Comparison of ENCODE assay signal across 26 cellular contexts in genomic region chr5:132451387-132451786, GRCh38. TPM values are rescaled to one million over a fixed set of nuclear protein-coding genes. Genes with fewer than 3 reads are reported as not detected.
DNase-seq lines count a peak whose midpoint lies in the region; ATAC-seq and TF ChIP-seq lines count a peak whose summit lies in the region.
"Had no signal": no experiment of that assay in that cellular context is flagged by ENCODE, and none has a peak within 500 bp of the region (broad histone marks: within the 10 kb centered on the region; RNA-seq: fewer than 3 reads in every experiment).

No MANE protein-coding gene starts in this region.

- H3K36me3 ChIP-seq in CD8-positive, alpha-beta memory T cell (ENCODE audit: insufficient read depth, low read length), result peaks cover 9% of the 10 kb centered on the region
- H3K36me3 ChIP-seq in mucosa of descending colon (ENCODE audit: low read depth), result no peaks in the 10 kb centered on the region
- H3K36me3 ChIP-seq: WERI-Rb-1 had no signal

- peak overlapping the region in 7 of 8 donors; percentile 44 to 72 (median 64) for H3K27ac Mint-ChIP-seq in CD8-positive, alpha-beta memory T cell
- H3K27ac Mint-ChIP-seq in HFFc6, result peak overlapping the region; percentile 55
- H3K27ac Mint-ChIP-seq in naive thymus-derived CD8-positive, alpha-beta T cell, result peak overlapping the region in 7 of 10 donors; percentile 9 to 68 (median 58)
- H3K27ac Mint-ChIP-seq: activated CD4-positive, alpha-beta memory T cell treated with anti-CD3 and anti-CD28 coated beads for 36 hours; activated T-cell treated with anti-CD3 and anti-CD28 coated beads, Interleukin-2, amount 50 U/mL, for 72 hours; dendritic cell treated with granulocyte-macrophage colony-stimulating factor and Interleukin-4, amounts not matched to agents 40 ng/mL and 50 ng/mL, for 4 days; nephron; progenitor cell of endocrine pancreas; stimulated activated naive CD8-positive, alpha-beta T cell treated with anti-CD3 and anti-CD28 coated beads, Interleukin-15, amount 100 ng/mL, for 72 hours; T-helper 1 cell treated with Interleukin-12 subunit alpha and Interleukin-12 subunit beta and Interleukin-4 antibody, amounts not matched to agents 30 μg/mL and 1 μg/mL, for 36 hours had no signal

- POLR2A ChIA-PET in CD8-positive, alpha-beta memory T cell (lab: Charles Lee), result interaction anchor here (1.1 kb wide), 2 partner anchors 28 to 31 kb away, joined by 3 to 4 read pairs; no protein-coding TSS in a partner anchor
- POLR2A ChIA-PET in naive thymus-derived CD8-positive, alpha-beta T cell (lab: Charles Lee), result interaction anchor here (0.7 to 1.2 kb wide), 2 partner anchors 15 to 38 kb away, joined by 3 to 6 read pairs; partner anchors contain the start of gene IRF1

- no peaks in the 10 kb centered on the region for H3K27me3 ChIP-seq in CD8-positive, alpha-beta memory T cell (ENCODE audit: insufficient read depth, low read length, poor library complexity, severe bottlenecking)
- H3K27me3 ChIP-seq: upper lobe of right lung had no signal

- H3K27me3 Mint-ChIP-seq in CD8-positive, alpha-beta memory T cell, result peaks cover 0 to 2% of the 10 kb centered on the region in 2 donors
- peaks cover 2% of the 10 kb centered on the region for H3K27me3 Mint-ChIP-seq in HFFc6 (ENCODE audit: insufficient read depth)
- H3K27me3 Mint-ChIP-seq in naive thymus-derived CD8-positive, alpha-beta T cell, result no peaks in the 10 kb centered on the region
- H3K27me3 Mint-ChIP-seq: activated CD4-positive, alpha-beta memory T cell treated with anti-CD3 and anti-CD28 coated beads for 36 hours; dendritic cell treated with granulocyte-macrophage colony-stimulating factor and Interleukin-4, amounts not matched to agents 40 ng/mL and 50 ng/mL, for 4 days; stimulated activated naive CD8-positive, alpha-beta T cell treated with anti-CD3 and anti-CD28 coated beads, Interleukin-15, amount 100 ng/mL, for 72 hours had no signal

- peaks cover 64% of the 10 kb centered on the region for H3K4me1 ChIP-seq in CD8-positive, alpha-beta memory T cell (ENCODE audit: insufficient read depth, low read length)
- H3K4me1 ChIP-seq in mucosa of descending colon (ENCODE audit: low read depth), result no peaks in the 10 kb centered on the region

- peaks cover 83 to 94% (median 92%) of the 10 kb centered on the region in 3 donors for H3K4me1 Mint-ChIP-seq in CD8-positive, alpha-beta memory T cell
- H3K4me1 Mint-ChIP-seq in HFFc6 (ENCODE audit: low read depth), result peaks cover 43% of the 10 kb centered on the region
- peaks cover 46 to 90% (median 80%) of the 10 kb centered on the region in 4 donors for H3K4me1 Mint-ChIP-seq in naive thymus-derived CD8-positive, alpha-beta T cell

- no peak for ATAC-seq in naive thymus-derived CD8-positive, alpha-beta T cell
- ATAC-seq in mucosa of descending colon, result no peak
- no peak for ATAC-seq in HG02970 (IDR thresholded peaks at IDR 0.05; ENCODE audit: low FRiP score, unreplicated experiment)
- ATAC-seq: activated T-cell treated with anti-CD3 and anti-CD28 coated beads, Interleukin-2, amount 50 U/mL, for 72 hours; stimulated activated naive CD8-positive, alpha-beta T cell treated with anti-CD3 and anti-CD28 coated beads, Interleukin-15, amount 100 ng/mL, for 72 hours; upper lobe of right lung had no signal

- no peak overlapping the region for H3K4me3 Mint-ChIP-seq in CD8-positive, alpha-beta memory T cell
- no peak overlapping the region for H3K4me3 Mint-ChIP-seq in HFFc6
- no peak overlapping the region for H3K4me3 Mint-ChIP-seq in naive thymus-derived CD8-positive, alpha-beta T cell
- H3K4me3 Mint-ChIP-seq: activated CD4-positive, alpha-beta memory T cell treated with anti-CD3 and anti-CD28 coated beads for 36 hours; activated T-cell treated with anti-CD3 and anti-CD28 coated beads, Interleukin-2, amount 50 U/mL, for 72 hours; dendritic cell treated with granulocyte-macrophage colony-stimulating factor and Interleukin-4, amounts not matched to agents 40 ng/mL and 50 ng/mL, for 4 days; nephron; stimulated activated naive CD8-positive, alpha-beta T cell treated with anti-CD3 and anti-CD28 coated beads, Interleukin-15, amount 100 ng/mL, for 72 hours; T-helper 1 cell treated with Interleukin-12 subunit alpha and Interleukin-12 subunit beta and Interleukin-4 antibody, amounts not matched to agents 30 μg/mL and 1 μg/mL, for 36 hours had no signal

- CTCF ChIA-PET in CD8-positive, alpha-beta memory T cell (lab: Charles Lee), result interaction anchor here (0.8 to 1.6 kb wide), 2 partner anchors 28 to 39 kb away, joined by 3 to 4 read pairs; partner anchors contain the start of gene IRF1

- no peaks in the 10 kb centered on the region for H3K9me3 ChIP-seq in CD8-positive, alpha-beta memory T cell (ENCODE audit: low read length)
- no peaks in the 10 kb centered on the region for H3K9me3 ChIP-seq in mucosa of descending colon
- H3K9me3 ChIP-seq: upper lobe of right lung had no signal

- intact Hi-C loops in mucosa of descending colon (cut with DNase I, micrococcal nuclease), result no loop called here

- in situ Hi-C loops in astrocyte of the spinal cord (cut with HindIII; ENCODE audit: low sequenced_read_pairs), result no loop called here

- H3K4me3 ChIP-seq in CD8-positive, alpha-beta memory T cell (ENCODE audit: low read length), result no peak overlapping the region
- H3K4me3 ChIP-seq in astrocyte of the spinal cord (ENCODE audit: low read depth, low read length), result no peak overlapping the region
- no peak overlapping the region for H3K4me3 ChIP-seq in mucosa of descending colon
- H3K4me3 ChIP-seq: upper lobe of right lung had no signal

- no peak for TF ChIP-seq CTCF in HFFc6 (IDR thresholded peaks at IDR 0.05)
- TF ChIP-seq CTCF in astrocyte of the spinal cord (IDR thresholded peaks at IDR 0.05; ENCODE audit: low read depth, low read length), result no peak
- no peak for TF ChIP-seq CTCF in mucosa of descending colon (IDR thresholded peaks at IDR 0.05)

- no peak overlapping the region for H3K27ac ChIP-seq in CD8-positive, alpha-beta memory T cell (ENCODE audit: low read depth, low read length)
- H3K27ac ChIP-seq: KMS-11, upper lobe of right lung, WERI-Rb-1 had no signal

- DNase-seq in CD8-positive, alpha-beta memory T cell, result no peak
- DNase-seq in HFFc6, result peak; percentile 64
- peak; percentile 59 for DNase-seq in astrocyte of the spinal cord (ENCODE audit: low read depth, low spot score)
- DNase-seq in naive thymus-derived CD8-positive, alpha-beta T cell, result no peak
- DNase-seq in NCI-H524 (lab: John Stamatoyannopoulos, UW), result no peak
- no peak for DNase-seq in mucosa of descending colon
- DNase-seq in NCI-H446 treated with DMSO at 0.1 percent for 48 hours (lab: John Stamatoyannopoulos, UW), result no peak
- DNase-seq: activated CD4-positive, alpha-beta memory T cell treated with anti-CD3 and anti-CD28 coated beads for 36 hours; activated T-cell treated with anti-CD3 and anti-CD28 coated beads, Interleukin-2, amount 50 U/mL, for 72 hours; foreskin fibroblast; hypothalamus; kidney; NCI-H1105; NCI-H2107; NCI-H524 treated with DMSO at 0.1 percent for 48 hours; SHP77 treated with DMSO at 0.1 percent for 48 hours; stimulated activated CD4-positive, alpha-beta T cell treated with anti-CD3 and anti-CD28 coated beads, Interleukin-4, amount 100 ng/mL, for 1 hour; stimulated activated naive CD8-positive, alpha-beta T cell treated with anti-CD3 and anti-CD28 coated beads, Interleukin-15, amount 100 ng/mL, for 72 hours; upper lobe of right lung; WERI-Rb-1 had no signal

- peaks cover 38 to 73% (median 39%) of the 10 kb centered on the region in 3 donors for H3K36me3 Mint-ChIP-seq in CD8-positive, alpha-beta memory T cell
- H3K36me3 Mint-ChIP-seq in HFFc6 (ENCODE audit: low read depth), result peaks cover 37% of the 10 kb centered on the region
- H3K36me3 Mint-ChIP-seq in naive thymus-derived CD8-positive, alpha-beta T cell, result peaks cover 9 to 46% (median 42%) of the 10 kb centered on the region in 3 donors

- H3K9me3 Mint-ChIP-seq in CD8-positive, alpha-beta memory T cell, result peaks cover 0 to 2% (median 0%) of the 10 kb centered on the region in 5 donors
- peaks cover 12% of the 10 kb centered on the region for H3K9me3 Mint-ChIP-seq in HFFc6
- no peaks in the 10 kb centered on the region for H3K9me3 Mint-ChIP-seq in naive thymus-derived CD8-positive, alpha-beta T cell
- H3K9me3 Mint-ChIP-seq: activated CD4-positive, alpha-beta memory T cell treated with anti-CD3 and anti-CD28 coated beads for 36 hours; dendritic cell treated with granulocyte-macrophage colony-stimulating factor and Interleukin-4, amounts not matched to agents 40 ng/mL and 50 ng/mL, for 4 days; T-helper 1 cell treated with Interleukin-12 subunit alpha and Interleukin-12 subunit beta and Interleukin-4 antibody, amounts not matched to agents 30 μg/mL and 1 μg/mL, for 36 hours had no signal

RNA-seq across cellular contexts. Expression of gene IRF1, which starts 39.2 kb away (rescaled TPM):
- 100 to 1,000 TPM; 115 to 121 TPM for total RNA-seq in CD8-positive, alpha-beta memory T cell
- 204 TPM for polyA plus RNA-seq in CD8-positive, alpha-beta memory T cell
- 10 to 100 TPM in 5 of 6 experiments, 1 to 10 TPM in 1; 9.8 to 19.7 (median 17.3) TPM for total RNA-seq in HFFc6 (2021; fragmentation: NEBNext Ultra II Directional; extraction: Animal tissue kit (Norgen Biotek cat#: 25700))
- 100 to 1,000 TPM; 116 to 127 TPM for total RNA-seq in naive thymus-derived CD8-positive, alpha-beta T cell
- 100 to 1,000 TPM; 108 to 218 (median 141) TPM for polyA plus RNA-seq in naive thymus-derived CD8-positive, alpha-beta T cell
- total RNA-seq in mucosa of descending colon, result 100 to 1,000 TPM in 2 of 3 donors, 10 to 100 TPM in 1; 89.4 to 172 (median 143) TPM

Comparison
In these comparisons a context has a peak if more than half of its experiments do, and no peak if none do; other contexts are left out.
1. DNase-seq: peak in HFFc6 (single experiment) and astrocyte of the spinal cord (single experiment); none in CD8-positive, alpha-beta memory T cell (0 of 5), naive thymus-derived CD8-positive, alpha-beta T cell (0 of 10), NCI-H524 (0 of 2), mucosa of descending colon (0 of 3) and NCI-H446 treated with DMSO at 0.1 percent for 48 hours (single experiment).
2. RNA of gene IRF1, which starts 39.2 kb away (total RNA-seq): 89.4 to 172 TPM in mucosa of descending colon, 116 to 127 TPM in naive thymus-derived CD8-positive, alpha-beta T cell and 115 to 121 TPM in CD8-positive, alpha-beta memory T cell; 9.8 to 19.7 TPM in HFFc6; every median in the first group is over 4 times any median in the second.
3. Peak in every context shown above with its lines, with median percentiles within 50 percentile points of each other: H3K27ac Mint-ChIP-seq.